Comparison of ENCODE assay signal across 26 cellular contexts in the genomic region with DNA sequence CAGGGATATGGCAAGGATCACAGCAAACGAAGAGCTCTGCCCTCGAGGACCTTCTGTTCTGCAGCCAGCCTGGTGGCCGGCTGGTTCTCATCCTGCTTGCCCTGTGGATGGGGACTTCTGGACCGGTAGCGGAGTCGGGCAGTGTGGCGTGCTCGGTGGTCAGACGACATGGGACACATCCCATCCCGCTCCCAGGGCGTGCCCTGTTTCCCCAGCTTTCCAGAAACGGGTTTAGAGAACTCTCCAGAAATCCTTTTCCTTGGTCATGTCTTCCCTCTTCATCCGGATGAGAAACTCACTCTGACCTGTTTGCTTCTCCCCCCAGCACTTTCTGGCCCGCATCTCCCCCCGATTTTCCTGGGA.
DNase-seq lines count a peak whose midpoint lies in the region; FAIRE-seq and TF ChIP-seq lines count a peak whose summit lies in the region.
"Had no signal": no experiment of that assay in that cellular context is flagged by ENCODE, and none has a peak within 500 bp of the region (broad histone marks: within the 10 kb centered on the region; RNA-seq: fewer than 3 reads in every experiment).

No MANE protein-coding gene starts in this region.

- H4K20me1 ChIP-seq in H1 (replicated peaks in 1 of 2; ENCODE audit: control insufficient read depth in 1 of 2, insufficient read depth in 2 of 2, low read length in 2 of 2) = peaks cover 6 to 13% of the 10 kb centered on the region in 2 experiments

- H3K9me3 ChIP-seq in H1 (ENCODE audit: insufficient read depth in 2 of 2, low read depth in 1 of 2, low read length in 1 of 2) = no peaks in the 10 kb centered on the region
- H3K9me3 ChIP-seq: BLaER1 treated with 17β-estradiol and CSF1 and Interleukin-3, amounts not matched to agents 10 nM and 100 nM; Caco-2; Peyer's patch had no signal

- CTCF ChIA-PET in RWPE1 (lab: Yijun Ruan, JAX) (no interaction called here), H1 (lab: Charles Lee; ENCODE audit: partially characterized antibody) (interaction anchor here (1.0 to 1.7 kb wide), 3 partner anchors 10 to 118 kb away, joined by 3 to 7 read pairs (median 5); no protein-coding TSS in a partner anchor)

- no peak overlapping the region for H2BK20ac ChIP-seq in H1 (ENCODE audit: low read length)

- TF ChIP-seq EP300 in H1 (IDR thresholded peaks at IDR 0.05; ENCODE audit: borderline replicate concordance in 1 of 2, low read depth in 2 of 2, low read length in 2 of 2) = no peak

- no peak overlapping the region for H3K4ac ChIP-seq in H1 (replicated peaks; ENCODE audit: insufficient read length, low read depth, low read length)

- no peaks in the 10 kb centered on the region for H3K27me3 ChIP-seq in H1 (replicated peaks in 1 of 4; ENCODE audit: control insufficient read depth in 3 of 4, extremely low read depth in 1 of 4, insufficient read depth in 3 of 4, low read length in 3 of 4)
- H3K27me3 ChIP-seq: Peyer's patch had no signal

- H3K4me1 Mint-ChIP-seq in progenitor cell of endocrine pancreas (ENCODE audit: low read depth) = peaks cover 3% of the 10 kb centered on the region
- H3K4me1 Mint-ChIP-seq in activated T-helper 1 cell treated with anti-CD3 and anti-CD28 coated beads, Interleukin-12 subunit alpha, Interleukin-12 subunit beta, Interleukin-2, Interleukin-4 antibody, amounts not matched to agents 30 ng/mL and 10 ng/mL and 1 ng/mL, durations not matched to agents 14 hours and 24 hours and 36 hours (ENCODE audit: low read depth) = peaks cover 5% of the 10 kb centered on the region

- 93% methylated on average over 15 of the region's 15 CpGs; no CpG with 5 or more reads in 1 of the 2 experiments for WGBS in H1 (ENCODE audit: extremely low coverage in 1 of 2, insufficient coverage in 1 of 2, insufficient read length in 1 of 2, insufficient replicate concordance in 2 of 2, low coverage in 1 of 2, low lambda C conversion rate in 2 of 2, missing lambda C conversion rate in 1 of 2), 2 experiments

- POLR2A ChIA-PET in RWPE1 (lab: Yijun Ruan, JAX; ENCODE audit: low non-redundant PET) = no interaction called here
- POLR2A ChIA-PET in H1 (lab: Charles Lee; ENCODE audit: partially characterized antibody) = interaction anchor here (1.0 to 1.2 kb wide), 2 partner anchors 25 to 93 kb away, joined by 3 to 5 read pairs; no protein-coding TSS in a partner anchor

- H3K27ac ChIP-seq in RWPE1 (peak overlapping the region; percentile 21; the same call in 1 of the 2 replicates), H1 (ENCODE audit: low read depth, low read length) (no peak overlapping the region)
- H3K27ac ChIP-seq: BLaER1 treated with 17β-estradiol and CSF1 and Interleukin-3, amounts not matched to agents 10 nM and 100 nM; GM23248; Peyer's patch had no signal

- TF ChIP-seq CTCF in RWPE1 (conservative IDR thresholded peaks at IDR 0.05; ENCODE audit: low read depth) (no peak), H1 (IDR thresholded peaks at IDR 0.05; ENCODE audit: control extremely low read depth in 1 of 3, insufficient read depth in 1 of 3, low read depth in 1 of 3, low read length in 3 of 3) (no peak), progenitor cell of endocrine pancreas (IDR thresholded peaks at IDR 0.05; ENCODE audit: unreplicated experiment) (no peak)

- H3K9me3 Mint-ChIP-seq in progenitor cell of endocrine pancreas (ENCODE audit: low read depth) = no peaks in the 10 kb centered on the region
- no peaks in the 10 kb centered on the region for H3K9me3 Mint-ChIP-seq in activated T-helper 1 cell treated with anti-CD3 and anti-CD28 coated beads, Interleukin-12 subunit alpha, Interleukin-12 subunit beta, Interleukin-2, Interleukin-4 antibody, amounts not matched to agents 30 ng/mL and 10 ng/mL and 1 ng/mL, durations not matched to agents 14 hours and 24 hours and 36 hours

- H2BK5ac ChIP-seq in H1 (ENCODE audit: low read depth, low read length) = 0 out of 2 replicates have a peak overlapping the region, but pooled peaks have one; percentile 2

- H4K8ac ChIP-seq in H1 (ENCODE audit: extremely low read depth, insufficient read depth, low read length) = 0 out of 2 replicates have a peak overlapping the region, but pooled peaks have one; percentile 93

- H3K9ac ChIP-seq in H1 (replicated peaks in 1 of 4; ENCODE audit: extremely low read depth in 1 of 4, low read depth in 3 of 4, low read length in 3 of 4) = no peak overlapping the region
- H3K9ac ChIP-seq: BLaER1 treated with 17β-estradiol and CSF1 and Interleukin-3, amounts not matched to agents 10 nM and 100 nM; GM23248 had no signal

- no peak for FAIRE-seq in H1 (lab: Jason Lieb, UNC)
- FAIRE-seq: GM12878 had no signal

- H3K14ac ChIP-seq in H1 (ENCODE audit: insufficient read length) = no peak overlapping the region

- H4K5ac ChIP-seq in H1 (ENCODE audit: insufficient read length, low read depth, low read length) = no peak overlapping the region

- H2BK120ac ChIP-seq in H1 (replicated peaks; ENCODE audit: low read depth, low read length) = no peak overlapping the region

- H3K4me3 ChIP-seq in H1 (ENCODE audit: extremely low read depth in 1 of 4, insufficient read depth in 2 of 4, low read depth in 3 of 4, low read length in 4 of 4) = no peak overlapping the region
- H3K4me3 ChIP-seq: BLaER1 treated with 17β-estradiol and CSF1 and Interleukin-3, amounts not matched to agents 10 nM and 100 nM; GM12878; GM23248; Peyer's patch had no signal

- H2AK5ac ChIP-seq in H1 (ENCODE audit: low read depth, low read length) = no peak overlapping the region

- no peaks in the 10 kb centered on the region for H3K27me3 Mint-ChIP-seq in progenitor cell of endocrine pancreas
- peaks cover 7% of the 10 kb centered on the region for H3K27me3 Mint-ChIP-seq in activated T-helper 1 cell treated with anti-CD3 and anti-CD28 coated beads, Interleukin-12 subunit alpha, Interleukin-12 subunit beta, Interleukin-2, Interleukin-4 antibody, amounts not matched to agents 30 ng/mL and 10 ng/mL and 1 ng/mL, durations not matched to agents 14 hours and 24 hours and 36 hours (ENCODE audit: insufficient read depth)
- H3K27me3 Mint-ChIP-seq: CD4-positive, alpha-beta memory T cell had no signal

- no peak overlapping the region for H4K91ac ChIP-seq in H1 (replicated peaks; ENCODE audit: insufficient read length, low read length)

- H3K36me3 Mint-ChIP-seq in progenitor cell of endocrine pancreas (ENCODE audit: insufficient read depth) = peaks cover 6% of the 10 kb centered on the region
- H3K36me3 Mint-ChIP-seq in activated T-helper 1 cell treated with anti-CD3 and anti-CD28 coated beads, Interleukin-12 subunit alpha, Interleukin-12 subunit beta, Interleukin-2, Interleukin-4 antibody, amounts not matched to agents 30 ng/mL and 10 ng/mL and 1 ng/mL, durations not matched to agents 14 hours and 24 hours and 36 hours (ENCODE audit: low read depth) = no peaks in the 10 kb centered on the region

- no peak overlapping the region for H3K18ac ChIP-seq in H1 (ENCODE audit: extremely low read depth, low read length)

- H3K23ac ChIP-seq in H1 (ENCODE audit: insufficient read length) = no peak overlapping the region

- intact Hi-C loops in activated T-helper 1 cell treated with anti-CD3 and anti-CD28 coated beads, Interleukin-12 subunit alpha, Interleukin-12 subunit beta, Interleukin-2, Interleukin-4 antibody, amounts not matched to agents 30 ng/mL and 10 ng/mL and 1 ng/mL, durations not matched to agents 14 hours and 24 hours and 36 hours (cut with micrococcal nuclease) = no loop called here

- no peak overlapping the region for H2BK12ac ChIP-seq in H1 (ENCODE audit: low read depth, low read length)

- no peaks in the 10 kb centered on the region for H3K36me3 ChIP-seq in H1 (ENCODE audit: control insufficient read depth in 2 of 4, insufficient read depth in 4 of 4, low read length in 3 of 4)
- H3K36me3 ChIP-seq: Peyer's patch had no signal

- no peak overlapping the region for H2BK15ac ChIP-seq in H1 (ENCODE audit: low read length)

- no peak for TF ChIP-seq POLR2A in H1 (IDR thresholded peaks at IDR 0.05; ENCODE audit: control extremely low read depth in 1 of 2, low read depth in 2 of 2, low read length in 2 of 2)

- DNase-seq in RWPE1 (ENCODE audit: low spot score) (no peak), H1 (ENCODE audit: low read depth in 1 of 2, low spot score in 2 of 2) (no peak), mesenteric fat pad (ENCODE audit: low spot score) (peak; percentile 73), progenitor cell of endocrine pancreas (ENCODE audit: low spot score, unreplicated experiment) (no peak), NCI-H2227 (lab: John Stamatoyannopoulos, UW; ENCODE audit: unreplicated experiment) (no peak), NCI-H1105 treated with DMSO at 0.1 percent for 48 hours (lab: John Stamatoyannopoulos, UW) (no peak)
- no peak for DNase-seq in activated T-helper 1 cell treated with anti-CD3 and anti-CD28 coated beads, Interleukin-12 subunit alpha, Interleukin-12 subunit beta, Interleukin-2, Interleukin-4 antibody, amounts not matched to agents 30 ng/mL and 10 ng/mL and 1 ng/mL, durations not matched to agents 14 hours and 24 hours and 36 hours (ENCODE audit: low spot score)
- DNase-seq: ACHN; Caco-2; CD4-positive, alpha-beta memory T cell; DMS 273 treated with DMSO at 0.1 percent for 48 hours; DMS79 treated with DMSO at 0.1 percent for 48 hours; GM23248; KBM-7; MM.1S; NCI-H1092; NCI-H1436 treated with DMSO at 0.1 percent for 48 hours; NCI-H2029 treated with DMSO at 0.1 percent for 48 hours; NCI-H345; NCI-H524; NCI-H774; NK-92 treated with Interleukin-12 subunit alpha and Interleukin-12 subunit beta, amount 100 ng/mL, for 24 hours; SHP77 had no signal

- no peaks in the 10 kb centered on the region for H3K23me2 ChIP-seq in H1 (ENCODE audit: low read depth, low read length)

- H3K79me1 ChIP-seq in H1 (ENCODE audit: low read depth, low read length) = peaks cover 11% of the 10 kb centered on the region

- H2AFZ ChIP-seq in H1 (ENCODE audit: low read length) = no peak overlapping the region
- H2AFZ ChIP-seq: GM23248 had no signal

- H3K4me2 ChIP-seq in H1 (ENCODE audit: insufficient read depth in 1 of 2, low read depth in 2 of 2, low read length in 2 of 2) = no peak overlapping the region
- H3K4me2 ChIP-seq: BLaER1 treated with 17β-estradiol and CSF1 and Interleukin-3, amounts not matched to agents 10 nM and 100 nM had no signal

- peak overlapping the region; percentile 35 for H3K27ac Mint-ChIP-seq in progenitor cell of endocrine pancreas
- H3K27ac Mint-ChIP-seq in activated T-helper 1 cell treated with anti-CD3 and anti-CD28 coated beads, Interleukin-12 subunit alpha, Interleukin-12 subunit beta, Interleukin-2, Interleukin-4 antibody, amounts not matched to agents 30 ng/mL and 10 ng/mL and 1 ng/mL, durations not matched to agents 14 hours and 24 hours and 36 hours = no peak overlapping the region
- H3K27ac Mint-ChIP-seq: CD4-positive, alpha-beta memory T cell had no signal

- H3K4me1 ChIP-seq in H1 (replicated peaks in 1 of 4; ENCODE audit: control insufficient read depth in 3 of 4, insufficient read depth in 4 of 4, low read length in 3 of 4) = peaks cover 0 to 3% (median 0%) of the 10 kb centered on the region in 4 experiments; a peak in 1 of 7 replicates
- H3K4me1 ChIP-seq: Caco-2, Peyer's patch had no signal

- H3K79me2 ChIP-seq in H1 (ENCODE audit: control insufficient read depth in 1 of 2, insufficient read depth in 2 of 2, low read length in 2 of 2) = peaks cover 0 to 9% of the 10 kb centered on the region in 2 experiments; a peak in 1 of 4 replicates

- no peak overlapping the region for H3K4me3 Mint-ChIP-seq in progenitor cell of endocrine pancreas (ENCODE audit: low read depth)
- H3K4me3 Mint-ChIP-seq in activated T-helper 1 cell treated with anti-CD3 and anti-CD28 coated beads, Interleukin-12 subunit alpha, Interleukin-12 subunit beta, Interleukin-2, Interleukin-4 antibody, amounts not matched to agents 30 ng/mL and 10 ng/mL and 1 ng/mL, durations not matched to agents 14 hours and 24 hours and 36 hours = no peak overlapping the region
- H3K4me3 Mint-ChIP-seq: CD4-positive, alpha-beta memory T cell had no signal

- TF ChIP-seq RAD21 in H1 (IDR thresholded peaks at IDR 0.05 in 1 of 2, conservative IDR thresholded peaks at IDR 0.05 in 1 of 2; ENCODE audit: low read depth in 2 of 2, low read length in 2 of 2) = no peak

- no peak overlapping the region for H3K56ac ChIP-seq in H1 (replicated peaks; ENCODE audit: insufficient read length, low read depth, low read length)
